ENCODE assay signal across 10 cellular contexts in genomic region chr11:27541790-27542189, GRCh38.
"Had no signal": no experiment of that assay in that cellular context is flagged by ENCODE, and none has a peak within 500 bp of the region (broad histone marks: within the 10 kb centered on the region; RNA-seq: fewer than 3 reads in every experiment).

No MANE protein-coding gene starts in this region.

- H3K27ac Mint-ChIP-seq: H9, IgD-negative memory B cell had no signal

- H3K9me3 Mint-ChIP-seq: H9, IgD-negative memory B cell had no signal

- H3K4me1 Mint-ChIP-seq: IgD-negative memory B cell had no signal

- H3K4me2 ChIP-seq: KMS-11 had no signal

- H3K4me3 Mint-ChIP-seq: H9, IgD-negative memory B cell had no signal

- FAIRE-seq: H54 had no signal

- H3K27ac ChIP-seq: GM23248, HL-60, KMS-11 had no signal

- H3K9ac ChIP-seq: GM23248, KMS-11 had no signal

- H3K4me3 ChIP-seq: GM23248 had no signal

- DNase-seq: GM23248, GOT3, H9, HCEC 1CT, Karpas-422, KBM-7 had no signal

- H3K27me3 Mint-ChIP-seq: IgD-negative memory B cell had no signal

- H2AFZ ChIP-seq: GM23248 had no signal
